Comparison of ENCODE assay signal across 13 cellular contexts in the genomic region with DNA sequence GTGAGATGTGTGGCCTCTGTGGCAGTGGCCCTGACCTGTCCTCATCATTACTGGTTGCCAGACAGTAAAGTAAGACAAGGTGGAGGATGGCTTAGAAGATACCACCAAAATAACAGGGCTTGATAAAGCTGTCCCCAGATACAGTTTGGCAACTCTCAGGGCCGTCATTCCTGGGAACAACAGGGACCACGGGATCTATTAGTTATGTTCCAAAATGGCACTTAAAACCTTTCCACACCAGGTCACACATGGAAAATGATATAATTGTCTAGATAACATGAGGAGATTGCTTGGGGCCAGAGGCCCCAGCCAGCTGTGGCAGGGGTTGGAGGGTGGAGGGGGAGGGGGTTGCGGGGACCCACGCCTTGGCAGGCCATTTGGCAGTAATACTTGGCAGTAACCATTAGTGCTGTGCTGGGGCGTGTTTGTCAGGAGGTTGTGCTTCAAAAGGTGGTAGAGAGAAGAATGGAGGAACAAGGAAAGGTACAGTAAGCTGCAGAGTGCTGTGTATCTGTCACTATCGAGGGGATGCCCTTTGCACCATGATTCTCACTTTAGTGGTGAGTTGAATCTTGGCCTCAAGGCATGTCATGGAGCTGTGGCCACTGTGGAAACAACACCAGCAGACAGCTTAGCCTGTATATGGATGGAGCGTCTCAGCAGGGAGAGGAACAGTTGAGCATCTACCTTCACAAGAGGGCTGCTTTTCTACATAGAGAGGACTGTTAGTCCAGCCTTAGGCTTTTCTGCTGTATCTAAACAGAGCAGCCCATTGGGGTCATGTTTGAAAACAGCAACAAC. TPM values are rescaled to one million over a fixed set of nuclear protein-coding genes. Genes with fewer than 3 reads are reported as not detected.
DNase-seq lines count a peak whose midpoint lies in the region; ATAC-seq and TF ChIP-seq lines count a peak whose summit lies in the region.
"Had no signal": no experiment of that assay in that cellular context is flagged by ENCODE, and none has a peak within 500 bp of the region (broad histone marks: within the 10 kb centered on the region; RNA-seq: fewer than 3 reads in every experiment).

No MANE protein-coding gene starts in this region.

- in situ Hi-C loops in gastrocnemius medialis (cut with MboI; ENCODE audit: low sequenced_read_pairs in 4 of 4) = no loop called here

- TF ChIP-seq CTCF in heart right ventricle (IDR thresholded peaks at IDR 0.05) = no peak
- TF ChIP-seq CTCF in gastrocnemius medialis (IDR thresholded peaks at IDR 0.05 in 4 of 5, conservative IDR thresholded peaks at IDR 0.05 in 1 of 5) = no peak

- H3K27me3 ChIP-seq in heart right ventricle (no peaks in the 10 kb centered on the region), gastrocnemius medialis (no peaks in the 10 kb centered on the region)
- H3K27me3 ChIP-seq: neural progenitor cell had no signal

- WGBS in heart right ventricle, 2 donors = 60 to 72% methylated on average over 7 of the region's 7 CpGs

- H3K9me3 ChIP-seq in heart right ventricle (no peaks in the 10 kb centered on the region), gastrocnemius medialis (no peaks in the 10 kb centered on the region)

- H3K36me3 ChIP-seq in heart right ventricle (no peaks in the 10 kb centered on the region), gastrocnemius medialis (no peaks in the 10 kb centered on the region)

- intact Hi-C loops in heart right ventricle (cut with DNase I) (loop anchor here in 2 of 10 donors (5.0 to 10.0 kb wide), 2 partner anchors 129 to 336 kb away; no protein-coding TSS in a partner anchor), gastrocnemius medialis (cut with DNase I; ENCODE audit: low total_unique reads) (loop anchor here (10.0 kb wide), 1 partner anchor 634 kb away; a partner anchor contains a TSS)

- peak; percentile 10 for DNase-seq in NCI-H1105 treated with DMSO at 0.1 percent for 48 hours (lab: John Stamatoyannopoulos, UW)
- no peak for DNase-seq in NCI-H1105 (lab: John Stamatoyannopoulos, UW)
- DNase-seq in SK-N-DZ (ENCODE audit: low spot score) = peak; percentile 72
- DNase-seq in heart right ventricle = peak in 1 of 2 donors; percentile 71
- DNase-seq in gastrocnemius medialis = no peak
- no peak for DNase-seq in activated CD8-positive, alpha-beta memory T cell treated with anti-CD3 and anti-CD28 coated beads for 24 hours
- DNase-seq: 8988T; activated effector memory CD4-positive, alpha-beta T cell treated with Interleukin-2 at 50 U/mL for 16 hours; GM23248; NCI-H1092 treated with DMSO at 0.1 percent for 48 hours had no signal

- H3K4me3 ChIP-seq in heart right ventricle (peak overlapping the region in 9 of 10 donors; percentile 23 to 55 (median 38)), gastrocnemius medialis (no peak overlapping the region)
- H3K4me3 ChIP-seq: GM23248, neural progenitor cell had no signal

- no peak for TF ChIP-seq POLR2A in gastrocnemius medialis (IDR thresholded peaks at IDR 0.05)

- H3K27ac ChIP-seq in heart right ventricle (peak overlapping the region; percentile 53 to 84 (median 64)), gastrocnemius medialis (peak overlapping the region; percentile 72 to 84 (median 78))
- H3K27ac ChIP-seq: GM23248, neural progenitor cell had no signal

- H3K4me1 ChIP-seq in heart right ventricle (peaks cover 0 to 73% (median 59%) of the 10 kb centered on the region in 9 donors), gastrocnemius medialis (peaks cover 73 to 92% of the 10 kb centered on the region in 2 donors)

- ATAC-seq in heart right ventricle (peak; percentile 67 to 90 (median 84)), gastrocnemius medialis (peak; percentile 17 to 42), GM19395 (IDR thresholded peaks at IDR 0.05; ENCODE audit: unreplicated experiment) (no peak), GM21390 (IDR thresholded peaks at IDR 0.05; ENCODE audit: unreplicated experiment) (no peak)

RNA-seq across cellular contexts. Expression of a gene that starts 14.0 kb away (rescaled TPM):
- polyA plus RNA-seq in SK-N-DZ (2014; cell fraction: cytosol; rRNA removed) = 5.3 and 5.6 TPM in 2 replicates
- 4.6 and 5.7 TPM in 2 replicates for polyA plus RNA-seq in SK-N-DZ (2014; cell fraction: nucleus; rRNA removed)
- total RNA-seq in heart right ventricle (10 to 100 TPM; 35.5 to 79.8 (median 57.0) TPM), gastrocnemius medialis (10 to 100 TPM; 23.9 to 37.2 (median 32.7) TPM)
- polyA plus RNA-seq in heart right ventricle = 10 to 100 TPM in 1 of 2 donors, 1 to 10 TPM in 1; 8.7 to 12.8 TPM

Comparison
In these comparisons a context has a peak if more than half of its experiments do, and no peak if none do; other contexts are left out.
1. DNase-seq: peak in NCI-H1105 treated with DMSO at 0.1 percent for 48 hours (single experiment) and SK-N-DZ (single experiment); none in NCI-H1105 (single experiment), gastrocnemius medialis (0 of 2) and activated CD8-positive, alpha-beta memory T cell treated with anti-CD3 and anti-CD28 coated beads for 24 hours (single experiment).
2. ATAC-seq: peak in heart right ventricle (8 of 8) and gastrocnemius medialis (2 of 2); none in GM19395 (single experiment) and GM21390 (single experiment).
3. H3K4me3 ChIP-seq: peak in heart right ventricle (9 of 10); none in gastrocnemius medialis (0 of 4).